10 cellular contexts compared by ENCODE assay signal in the genomic region with DNA sequence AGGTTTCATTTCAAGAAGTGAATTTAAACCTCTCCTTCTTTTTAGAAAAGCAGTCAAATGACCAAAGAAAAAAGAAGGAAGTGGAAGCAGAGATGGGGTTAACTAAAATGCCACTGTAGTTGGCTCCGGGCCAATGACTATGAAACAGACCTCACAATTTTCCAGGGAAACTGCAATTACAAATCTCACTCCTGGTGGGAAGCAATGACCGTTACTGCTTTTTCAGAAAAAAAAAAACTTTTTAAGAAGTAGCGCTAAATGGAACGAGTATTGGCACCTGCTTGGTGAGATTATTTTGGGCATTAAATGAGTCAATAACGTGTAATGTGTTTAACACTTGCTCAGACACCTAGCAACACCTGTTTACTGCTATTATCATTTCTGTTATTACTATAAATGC. TPM values are rescaled to one million over a fixed set of nuclear protein-coding genes. Genes with fewer than 3 reads are reported as not detected.
DNase-seq lines count a peak whose midpoint lies in the region; ATAC-seq and TF ChIP-seq lines count a peak whose summit lies in the region.
"Had no signal": no experiment of that assay in that cellular context is flagged by ENCODE, and none has a peak within 500 bp of the region (broad histone marks: within the 10 kb centered on the region; RNA-seq: fewer than 3 reads in every experiment).

No MANE protein-coding gene starts in this region.

- 5 to 11% methylated on average over 5 of the region's 5 CpGs for WGBS in sigmoid colon, 2 donors

- intact Hi-C loops in sigmoid colon (cut with DNase I) = no loop called here

- TF ChIP-seq POLR2A in sigmoid colon (IDR thresholded peaks at IDR 0.05) = no peak

- no peaks in the 10 kb centered on the region for H3K36me3 ChIP-seq in sigmoid colon

- peaks cover 0 to 24% (median 11%) of the 10 kb centered on the region in 4 donors for H3K4me1 ChIP-seq in sigmoid colon

- in situ Hi-C loops in astrocyte of the cerebellum (cut with HindIII; ENCODE audit: low sequenced_read_pairs) = loop anchor here (25.0 kb wide), 1 partner anchor 397 kb away; no protein-coding TSS in a partner anchor

- H3K27me3 ChIP-seq in sigmoid colon = peaks cover 0 to 18% (median 0%) of the 10 kb centered on the region in 3 donors

- no peak for TF ChIP-seq EP300 in sigmoid colon (IDR thresholded peaks at IDR 0.05)

- H3K9me3 ChIP-seq in sigmoid colon = no peaks in the 10 kb centered on the region

- H3K4me3 ChIP-seq in astrocyte of the cerebellum (ENCODE audit: low read depth, low read length) (peak overlapping the region; percentile 74), sigmoid colon (peak overlapping the region in 2 of 4 donors; percentile 56 to 57)

- ATAC-seq in GM18520 (IDR thresholded peaks at IDR 0.05; ENCODE audit: unreplicated experiment) (peak; percentile 66), HG03469 (IDR thresholded peaks at IDR 0.05; ENCODE audit: unreplicated experiment) (no peak), GM21786 (IDR thresholded peaks at IDR 0.05; ENCODE audit: unreplicated experiment) (no peak)

- DNase-seq in Kasumi-1 (lab: John Stamatoyannopoulos, UW) (peak; percentile 70 to 71), astrocyte of the cerebellum (ENCODE audit: low read depth) (no peak), sigmoid colon (no peak), NCI-H146 (lab: John Stamatoyannopoulos, UW) (no peak), GM03348 (ENCODE audit: low spot score) (no peak)
- DNase-seq: GDM1; stimulated activated CD4-positive, alpha-beta T cell treated with anti-CD3 and anti-CD28 coated beads, Interleukin-4, amount 100 ng/mL, for 24 hours had no signal

- H3K27ac ChIP-seq in sigmoid colon = peak overlapping the region in 3 of 4 donors; percentile 67 to 73 (median 71)

- TF ChIP-seq CTCF in astrocyte of the cerebellum (IDR thresholded peaks at IDR 0.05; ENCODE audit: low read depth, low read length, missing control alignments) = no peak
- no peak for TF ChIP-seq CTCF in sigmoid colon (IDR thresholded peaks at IDR 0.05)

RNA-seq across cellular contexts. Expression of a gene that starts 1.2 kb away (rescaled TPM):
- total RNA-seq in sigmoid colon = 10 to 100 TPM in 1 of 4 donors, 1 to 10 TPM in 3; 1.2 to 10.2 (median 2.3) TPM
- polyA plus RNA-seq in sigmoid colon = under 1 TPM; 0.23 to 0.60 (median 0.28) TPM

RNA-seq across cellular contexts. Expression of a gene that starts 5.0 kb away (rescaled TPM):
- total RNA-seq in sigmoid colon = 10 to 100 TPM in 3 of 4 donors, 1 to 10 TPM in 1; 9.2 to 20.9 (median 13.9) TPM
- polyA plus RNA-seq in sigmoid colon = 1 to 10 TPM; 4.2 to 5.8 (median 5.5) TPM

Comparison
In these comparisons a context has a peak if more than half of its experiments do, and no peak if none do; other contexts are left out.
1. DNase-seq: peak in Kasumi-1 (2 of 2); none in astrocyte of the cerebellum (single experiment), sigmoid colon (single experiment), NCI-H146 (single experiment) and GM03348 (single experiment).